ENCODE assay signal across 8 cellular contexts in the genomic region with DNA sequence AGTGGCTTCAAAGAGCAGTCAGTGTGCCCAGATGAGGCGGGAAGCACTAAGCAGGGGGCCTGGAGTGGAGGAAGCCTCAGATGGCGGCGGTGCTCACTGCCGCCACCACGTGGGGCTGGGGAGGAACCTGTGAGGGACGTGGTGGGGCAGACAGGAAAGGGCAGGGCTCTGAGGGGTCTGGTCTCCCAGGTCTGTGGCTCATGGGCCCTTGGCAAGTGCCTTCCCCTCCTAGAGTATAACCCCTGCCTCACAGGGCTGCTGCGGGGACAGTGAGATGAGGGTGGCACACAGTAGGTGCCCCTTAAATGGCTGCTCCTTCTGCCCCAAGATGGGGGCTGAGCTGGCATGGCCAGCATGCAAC. TPM values are rescaled to one million over a fixed set of nuclear protein-coding genes. Genes with fewer than 3 reads are reported as not detected.
DNase-seq lines count a peak whose midpoint lies in the region; TF ChIP-seq lines count a peak whose summit lies in the region.

No MANE protein-coding gene starts in this region.

- H3K4me3 Mint-ChIP-seq in Calu3 (ENCODE audit: low read depth, unreplicated experiment), result no peak overlapping the region

- H3K4me3 ChIP-seq in iPS-15b (ENCODE audit: low read depth, low read length), result peak overlapping the region; percentile 8

- H3K36me3 Mint-ChIP-seq in Calu3 (ENCODE audit: insufficient read depth, unreplicated experiment), result no peaks in the 10 kb centered on the region

- peaks cover 6% of the 10 kb centered on the region for H3K4me1 Mint-ChIP-seq in Calu3 (ENCODE audit: low read depth, unreplicated experiment)

- CTCF ChIA-PET in Calu3 (lab: Charles Lee), result no interaction called here
- CTCF ChIA-PET in HEK293T (lab: Yijun Ruan, JAX), result interaction anchor here (1.2 to 1.4 kb wide), 2 partner anchors 24 to 56 kb away, joined by 3 read pairs; no protein-coding TSS in a partner anchor

- H3K9ac ChIP-seq in iPS-15b (ENCODE audit: low read depth, low read length), result no peak overlapping the region

- intact Hi-C loops in Calu3 (cut with micrococcal nuclease; ENCODE audit: unreplicated experiment), result loop anchor here (5.0 kb wide), 1 partner anchor 63 kb away; a partner anchor contains a TSS

- no peak overlapping the region for H3K27ac Mint-ChIP-seq in Calu3 (ENCODE audit: unreplicated experiment)

- DNase-seq in Calu3 (peak; percentile 29), HEK293T (ENCODE audit: extremely low spot score) (peak; percentile 85), SK-N-DZ (ENCODE audit: low spot score) (peak; percentile 71), NCI-H1048 (lab: John Stamatoyannopoulos, UW) (no peak), NCI-H1105 (lab: John Stamatoyannopoulos, UW) (no peak), NCI-H2081 treated with DMSO at 0.1 percent for 48 hours (lab: John Stamatoyannopoulos, UW) (no peak), NCI-H2196 (lab: John Stamatoyannopoulos, UW; ENCODE audit: unreplicated experiment) (no peak)

- POLR2A ChIA-PET in HEK293T (lab: Yijun Ruan, JAX), result no interaction called here

- H3K4me1 ChIP-seq in iPS-15b (ENCODE audit: control insufficient read depth, insufficient read depth, low read length), result peaks cover 11% of the 10 kb centered on the region

- H3K27me3 ChIP-seq in iPS-15b (ENCODE audit: control insufficient read depth, insufficient read depth, low read length), result peaks cover 52% of the 10 kb centered on the region

- H3K9me3 Mint-ChIP-seq in Calu3 (ENCODE audit: low read depth, unreplicated experiment), result no peaks in the 10 kb centered on the region

- no peak for TF ChIP-seq CTCF in Calu3 (IDR thresholded peaks at IDR 0.05; ENCODE audit: unreplicated experiment)

- peaks cover 49% of the 10 kb centered on the region for H3K27me3 Mint-ChIP-seq in Calu3 (ENCODE audit: unreplicated experiment)

- no peaks in the 10 kb centered on the region for H3K36me3 ChIP-seq in iPS-15b (ENCODE audit: control insufficient read depth, insufficient read depth, low read length)

- H3K9me3 ChIP-seq in iPS-15b (ENCODE audit: control insufficient read depth, insufficient read depth, low read length), result no peaks in the 10 kb centered on the region

- BruUV-seq in Calu3 (replicated peaks; lab: Mats Ljungman, UMichigan), result no TSS peak

TF ChIP-seq in HEK293T, 16 proteins besides CTCF, POLR2A, EP300 and RAD21:
- TF ChIP-seq L3MBTL2 (conservative IDR thresholded peaks at IDR 0.05), result peak; percentile 90
- TF ChIP-seq, protein P1, sequence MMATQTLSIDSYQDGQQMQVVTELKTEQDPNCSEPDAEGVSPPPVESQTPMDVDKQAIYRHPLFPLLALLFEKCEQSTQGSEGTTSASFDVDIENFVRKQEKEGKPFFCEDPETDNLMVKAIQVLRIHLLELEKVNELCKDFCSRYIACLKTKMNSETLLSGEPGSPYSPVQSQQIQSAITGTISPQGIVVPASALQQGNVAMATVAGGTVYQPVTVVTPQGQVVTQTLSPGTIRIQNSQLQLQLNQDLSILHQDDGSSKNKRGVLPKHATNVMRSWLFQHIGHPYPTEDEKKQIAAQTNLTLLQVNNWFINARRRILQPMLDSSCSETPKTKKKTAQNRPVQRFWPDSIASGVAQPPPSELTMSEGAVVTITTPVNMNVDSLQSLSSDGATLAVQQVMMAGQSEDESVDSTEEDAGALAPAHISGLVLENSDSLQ (IDR thresholded peaks at IDR 0.05), result no peak

RNA-seq across cellular contexts. Expression of a gene that starts 26.6 kb away (rescaled TPM):
- 0.12 TPM in 1 of 2 replicates, not detected in the other for total RNA-seq in Calu3 (2022)
- 1.4 and 2.7 TPM in 2 replicates for polyA plus RNA-seq in SK-N-DZ (2014; cell fraction: cytosol; rRNA removed)
- polyA plus RNA-seq in SK-N-DZ (2014; cell fraction: nucleus; rRNA removed), result 0.65 and 1.0 TPM in 2 replicates

RNA-seq across cellular contexts. Expression of a gene that starts 30.4 kb away (rescaled TPM):
- total RNA-seq in Calu3 (2022), result not detected in 2 replicates
- polyA plus RNA-seq in SK-N-DZ (2014; cell fraction: cytosol; rRNA removed), result not detected in 2 replicates
- not detected in 2 replicates for polyA plus RNA-seq in SK-N-DZ (2014; cell fraction: nucleus; rRNA removed)

Comparison
In these comparisons a context has a peak if more than half of its experiments do, and no peak if none do; other contexts are left out.
1. DNase-seq: peak in Calu3 (single experiment), HEK293T (single experiment) and SK-N-DZ (single experiment); none in NCI-H1048 (single experiment), NCI-H1105 (single experiment), NCI-H2081 treated with DMSO at 0.1 percent for 48 hours (single experiment) and NCI-H2196 (single experiment).